ENCODE assay signal across 2 cellular contexts in genomic region chr19:15633122-15633521, GRCh38.
TF ChIP-seq lines count a peak whose summit lies in the region.

No MANE protein-coding gene starts in this region.

TF ChIP-seq in K562, 482 proteins besides CTCF, POLR2A, EP300 and RAD21:
- TF ChIP-seq KAT7 (CRISPR knock-in tag; IDR thresholded peaks at IDR 0.05; ENCODE audit: borderline replicate concordance) = no peak
- no peak for TF ChIP-seq NCOA2 (IDR thresholded peaks at IDR 0.05; ENCODE audit: partially characterized antibody in 2 of 2)
- TF ChIP-seq MIER1 (IDR thresholded peaks at IDR 0.05; ENCODE audit: low read depth) = no peak
- TF ChIP-seq SPI1 (IDR thresholded peaks at IDR 0.05; ENCODE audit: borderline replicate concordance, low read depth, low read length) = peak; percentile 61; the same call in 1 of the 2 replicates
- no peak for TF ChIP-seq ARID1B (IDR thresholded peaks at IDR 0.05)
- no peak for TF ChIP-seq CREBBP (IDR thresholded peaks at IDR 0.05; ENCODE audit: low read depth, low read length)
- no peak for TF ChIP-seq ZNF212 (CRISPR knock-in tag; IDR thresholded peaks at IDR 0.05)

TF ChIP-seq in HEK293T, 16 proteins besides CTCF, POLR2A, EP300 and RAD21:
- TF ChIP-seq L3MBTL2 (conservative IDR thresholded peaks at IDR 0.05) = no peak
